ENCODE assay signal across 1 cellular context in genomic region chr6:36671687-36672375, GRCh38.
A peak's percentile ranks its signal among the peaks of the same experiment; 100 is the strongest.
TF ChIP-seq lines count a peak whose summit lies in the region.

No MANE protein-coding gene starts in this region.

TF ChIP-seq in HepG2, 621 proteins besides CTCF, POLR2A, EP300 and RAD21 (continued from another document):
- TF ChIP-seq, protein P1, sequence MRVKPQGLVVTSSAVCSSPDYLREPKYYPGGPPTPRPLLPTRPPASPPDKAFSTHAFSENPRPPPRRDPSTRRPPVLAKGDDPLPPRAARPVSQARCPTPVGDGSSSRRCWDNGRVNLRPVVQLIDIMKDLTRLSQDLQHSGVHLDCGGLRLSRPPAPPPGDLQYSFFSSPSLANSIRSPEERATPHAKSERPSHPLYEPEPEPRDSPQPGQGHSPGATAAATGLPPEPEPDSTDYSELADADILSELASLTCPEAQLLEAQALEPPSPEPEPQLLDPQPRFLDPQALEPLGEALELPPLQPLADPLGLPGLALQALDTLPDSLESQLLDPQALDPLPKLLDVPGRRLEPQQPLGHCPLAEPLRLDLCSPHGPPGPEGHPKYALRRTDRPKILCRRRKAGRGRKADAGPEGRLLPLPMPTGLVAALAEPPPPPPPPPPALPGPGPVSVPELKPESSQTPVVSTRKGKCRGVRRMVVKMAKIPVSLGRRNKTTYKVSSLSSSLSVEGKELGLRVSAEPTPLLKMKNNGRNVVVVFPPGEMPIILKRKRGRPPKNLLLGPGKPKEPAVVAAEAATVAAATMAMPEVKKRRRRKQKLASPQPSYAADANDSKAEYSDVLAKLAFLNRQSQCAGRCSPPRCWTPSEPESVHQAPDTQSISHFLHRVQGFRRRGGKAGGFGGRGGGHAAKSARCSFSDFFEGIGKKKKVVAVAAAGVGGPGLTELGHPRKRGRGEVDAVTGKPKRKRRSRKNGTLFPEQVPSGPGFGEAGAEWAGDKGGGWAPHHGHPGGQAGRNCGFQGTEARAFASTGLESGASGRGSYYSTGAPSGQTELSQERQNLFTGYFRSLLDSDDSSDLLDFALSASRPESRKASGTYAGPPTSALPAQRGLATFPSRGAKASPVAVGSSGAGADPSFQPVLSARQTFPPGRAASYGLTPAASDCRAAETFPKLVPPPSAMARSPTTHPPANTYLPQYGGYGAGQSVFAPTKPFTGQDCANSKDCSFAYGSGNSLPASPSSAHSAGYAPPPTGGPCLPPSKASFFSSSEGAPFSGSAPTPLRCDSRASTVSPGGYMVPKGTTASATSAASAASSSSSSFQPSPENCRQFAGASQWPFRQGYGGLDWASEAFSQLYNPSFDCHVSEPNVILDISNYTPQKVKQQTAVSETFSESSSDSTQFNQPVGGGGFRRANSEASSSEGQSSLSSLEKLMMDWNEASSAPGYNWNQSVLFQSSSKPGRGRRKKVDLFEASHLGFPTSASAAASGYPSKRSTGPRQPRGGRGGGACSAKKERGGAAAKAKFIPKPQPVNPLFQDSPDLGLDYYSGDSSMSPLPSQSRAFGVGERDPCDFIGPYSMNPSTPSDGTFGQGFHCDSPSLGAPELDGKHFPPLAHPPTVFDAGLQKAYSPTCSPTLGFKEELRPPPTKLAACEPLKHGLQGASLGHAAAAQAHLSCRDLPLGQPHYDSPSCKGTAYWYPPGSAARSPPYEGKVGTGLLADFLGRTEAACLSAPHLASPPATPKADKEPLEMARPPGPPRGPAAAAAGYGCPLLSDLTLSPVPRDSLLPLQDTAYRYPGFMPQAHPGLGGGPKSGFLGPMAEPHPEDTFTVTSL (CRISPR knock-in tag; IDR thresholded peaks at IDR 0.05; ENCODE audit: borderline replicate concordance) = no peak
- TF ChIP-seq HNF4A (CRISPR knock-in tag; IDR thresholded peaks at IDR 0.05) = peak; percentile 68
- no peak for TF ChIP-seq KDM5B (CRISPR knock-in tag; IDR thresholded peaks at IDR 0.05; ENCODE audit: borderline replicate concordance)
- 0 out of 2 replicates have a peak, but pooled peaks have one; percentile 47 for TF ChIP-seq ZNF296 (CRISPR knock-in tag; conservative IDR thresholded peaks at IDR 0.05)
- no peak for TF ChIP-seq ZNF552 (CRISPR knock-in tag; IDR thresholded peaks at IDR 0.05; ENCODE audit: borderline replicate concordance)
- TF ChIP-seq ZBTB4 (CRISPR knock-in tag; IDR thresholded peaks at IDR 0.05; ENCODE audit: borderline replicate concordance) = peak; percentile 64; the same call in 1 of the 2 replicates
- no peak for TF ChIP-seq NAIF1 (CRISPR knock-in tag; IDR thresholded peaks at IDR 0.05; ENCODE audit: borderline replicate concordance)
- TF ChIP-seq ZNF326 (CRISPR knock-in tag; IDR thresholded peaks at IDR 0.05; ENCODE audit: borderline replicate concordance) = no peak
- no peak for TF ChIP-seq KLF16 (CRISPR knock-in tag; IDR thresholded peaks at IDR 0.05)
- peak; percentile 35; the same call in 1 of the 2 replicates for TF ChIP-seq ZMYM3 (CRISPR knock-in tag; IDR thresholded peaks at IDR 0.05)
- TF ChIP-seq GABPA (IDR thresholded peaks at IDR 0.05; ENCODE audit: low read depth, low read length) = no peak
- TF ChIP-seq GABPA (CRISPR knock-in tag; IDR thresholded peaks at IDR 0.05; ENCODE audit: low read depth) = no peak
- no peak for TF ChIP-seq ZNF235 (CRISPR knock-in tag; IDR thresholded peaks at IDR 0.05; ENCODE audit: borderline replicate concordance)
- TF ChIP-seq ZNF572 (CRISPR knock-in tag; IDR thresholded peaks at IDR 0.05) = no peak
- TF ChIP-seq HNF1B (CRISPR knock-in tag; IDR thresholded peaks at IDR 0.05) = no peak
- peak; percentile 64; the same call in 1 of the 2 replicates for TF ChIP-seq SALL1 (CRISPR knock-in tag; IDR thresholded peaks at IDR 0.05)
- no peak for TF ChIP-seq ZNF20 (CRISPR knock-in tag; IDR thresholded peaks at IDR 0.05)
- TF ChIP-seq, protein P2, sequence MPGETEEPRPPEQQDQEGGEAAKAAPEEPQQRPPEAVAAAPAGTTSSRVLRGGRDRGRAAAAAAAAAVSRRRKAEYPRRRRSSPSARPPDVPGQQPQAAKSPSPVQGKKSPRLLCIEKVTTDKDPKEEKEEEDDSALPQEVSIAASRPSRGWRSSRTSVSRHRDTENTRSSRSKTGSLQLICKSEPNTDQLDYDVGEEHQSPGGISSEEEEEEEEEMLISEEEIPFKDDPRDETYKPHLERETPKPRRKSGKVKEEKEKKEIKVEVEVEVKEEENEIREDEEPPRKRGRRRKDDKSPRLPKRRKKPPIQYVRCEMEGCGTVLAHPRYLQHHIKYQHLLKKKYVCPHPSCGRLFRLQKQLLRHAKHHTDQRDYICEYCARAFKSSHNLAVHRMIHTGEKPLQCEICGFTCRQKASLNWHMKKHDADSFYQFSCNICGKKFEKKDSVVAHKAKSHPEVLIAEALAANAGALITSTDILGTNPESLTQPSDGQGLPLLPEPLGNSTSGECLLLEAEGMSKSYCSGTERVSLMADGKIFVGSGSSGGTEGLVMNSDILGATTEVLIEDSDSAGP (CRISPR knock-in tag; IDR thresholded peaks at IDR 0.05; ENCODE audit: borderline replicate concordance) = no peak
